In genomic region chr19:926595-927043, GRCh38 we compare ENCODE assay signal across 8 cellular contexts. TPM values are rescaled to one million over a fixed set of nuclear protein-coding genes. Genes with fewer than 3 reads are reported as not detected.
A peak's percentile ranks its signal among the peaks of the same experiment; 100 is the strongest.
DNase-seq lines count a peak whose midpoint lies in the region; ATAC-seq, FAIRE-seq and TF ChIP-seq lines count a peak whose summit lies in the region.

No MANE protein-coding gene starts in this region.

- no peak overlapping the region for H2AFZ ChIP-seq in K562 (ENCODE audit: low read depth, low read length)

- H3K4me1 Mint-ChIP-seq in stimulated activated naive B cell treated with anti-CD40 and anti-IgM and Interleukin-4, amounts not matched to agents 10 μg/mL and 1 μg/mL and 100 μg/mL, for 72 hours = peaks cover 12 to 43% of the 10 kb centered on the region in 2 donors

- TSS peak; percentile 78 for BruUV-seq in K562 (replicated peaks; lab: Mats Ljungman, UMichigan)

- H3K9me3 ChIP-seq in K562 (replicated peaks; ENCODE audit: control insufficient read depth, insufficient read depth, low read depth, low read length) = no peaks in the 10 kb centered on the region

- no peaks in the 10 kb centered on the region for H3K27me3 Mint-ChIP-seq in stimulated activated naive B cell treated with anti-CD40 and anti-IgM and Interleukin-4, amounts not matched to agents 10 μg/mL and 1 μg/mL and 100 μg/mL, for 72 hours

- H3K9me3 Mint-ChIP-seq in stimulated activated naive B cell treated with anti-CD40 and anti-IgM and Interleukin-4, amounts not matched to agents 10 μg/mL and 1 μg/mL and 100 μg/mL, for 72 hours = no peaks in the 10 kb centered on the region

- TF ChIP-seq EP300 in K562 (IDR thresholded peaks at IDR 0.05; ENCODE audit: low read length) = no peak

- no peak for TF ChIP-seq POLR2A in K562 (conservative IDR thresholded peaks at IDR 0.05)

- peak overlapping the region; percentile 95; the same call in 1 of the 2 replicates for H3K4me2 ChIP-seq in K562 (ENCODE audit: insufficient read depth, low read length)

- FAIRE-seq in K562 (lab: Jason Lieb, UNC) = no peak

- DNase-seq in DMS53 (lab: John Stamatoyannopoulos, UW) (peak; percentile 67), DMS53 treated with DMSO at 0.1 percent for 48 hours (lab: John Stamatoyannopoulos, UW; ENCODE audit: unreplicated experiment) (no peak), NOMO-1 treated with dmso at 0.1 percent for 144 hours (lab: John Stamatoyannopoulos, UW; ENCODE audit: unreplicated experiment) (peak; percentile 93), K562 (ENCODE audit: extremely low read depth in 1 of 4, low spot score in 3 of 4) (peak in 2 of 4 experiments; percentile 57 to 74), kidney epithelial cell (ENCODE audit: low read depth) (no peak), DMS153 treated with DMSO at 0.1 percent for 48 hours (lab: John Stamatoyannopoulos, UW; ENCODE audit: unreplicated experiment) (no peak)
- peak; percentile 71 for DNase-seq in stimulated activated naive B cell treated with anti-CD40 and anti-IgM and Interleukin-4, amounts not matched to agents 10 μg/mL and 1 μg/mL and 100 μg/mL, for 72 hours

- H3K27me3 ChIP-seq in K562 (ENCODE audit: control insufficient read depth in 2 of 2, insufficient read depth in 2 of 2, low read length in 2 of 2) (no peaks in the 10 kb centered on the region), kidney epithelial cell (ENCODE audit: control insufficient read depth, insufficient read depth, low read length) (no peaks in the 10 kb centered on the region)

- intact Hi-C loops in K562 (cut with micrococcal nuclease) = no loop called here

- H3K79me2 ChIP-seq in K562 (ENCODE audit: control insufficient read depth, insufficient read depth, low read length) = peaks cover 68% of the 10 kb centered on the region

- ATAC-seq in K562 (no peak), GM19328 (IDR thresholded peaks at IDR 0.05; ENCODE audit: unreplicated experiment) (no peak)
- ATAC-seq in stimulated activated naive B cell treated with anti-CD40 and anti-IgM and Interleukin-4, amounts not matched to agents 10 μg/mL and 1 μg/mL and 100 μg/mL, for 72 hours (replicated peaks) = peak; percentile 26 to 42

- peak overlapping the region; percentile 87 to 99 for H3K9ac ChIP-seq in K562 (ENCODE audit: insufficient read depth in 1 of 2, low read depth in 2 of 2, low read length in 2 of 2)

- in situ Hi-C loops in K562 (cut with MboI) = no loop called here

- peaks cover 19% of the 10 kb centered on the region in 2 donors for H3K36me3 Mint-ChIP-seq in stimulated activated naive B cell treated with anti-CD40 and anti-IgM and Interleukin-4, amounts not matched to agents 10 μg/mL and 1 μg/mL and 100 μg/mL, for 72 hours

- H4K20me1 ChIP-seq in K562 (replicated peaks; ENCODE audit: control insufficient read depth, insufficient read depth, low read length) = no peaks in the 10 kb centered on the region; the same call in 1 of the 2 replicates

- H3K4me3 ChIP-seq in K562 = peak overlapping the region; percentile 99
- H3K4me3 ChIP-seq in kidney epithelial cell (ENCODE audit: low read depth, low read length) = peak overlapping the region; percentile 96

- POLR2A ChIA-PET in K562 (lab: Yijun Ruan, JAX) = interaction anchor here (1.0 kb wide), 1 partner anchor 28 kb away, joined by 5 read pairs; no protein-coding TSS in a partner anchor

- peaks cover 5 to 68% of the 10 kb centered on the region in 2 experiments; a peak in 4 of 5 replicates for H3K4me1 ChIP-seq in K562 (replicated peaks in 1 of 2; ENCODE audit: control insufficient read depth in 2 of 2, insufficient read depth in 2 of 2, low read length in 2 of 2)

- peak overlapping the region; percentile 82 to 92 for H3K4me3 Mint-ChIP-seq in stimulated activated naive B cell treated with anti-CD40 and anti-IgM and Interleukin-4, amounts not matched to agents 10 μg/mL and 1 μg/mL and 100 μg/mL, for 72 hours

- H3K36me3 ChIP-seq in K562 (ENCODE audit: control insufficient read depth, insufficient read depth, low read length) (peaks cover 32% of the 10 kb centered on the region; the same call in 2 of the 3 replicates), kidney epithelial cell (ENCODE audit: control insufficient read depth, insufficient read depth, low read length) (no peaks in the 10 kb centered on the region)

- CTCF ChIA-PET in K562 (lab: Yijun Ruan, JAX; ENCODE audit: low intra/inter-chr PET ratio) = interaction anchor here (0.6 to 8.8 kb wide), 2 partner anchors 53 to 56 kb away, joined by 3 to 158 read pairs; partner anchors contain the start of gene WDR18

- no peaks in the 10 kb centered on the region for H3K9me1 ChIP-seq in K562 (ENCODE audit: control insufficient read depth, insufficient read depth, low read length)

- H3K27ac ChIP-seq in K562 (ENCODE audit: extremely low read depth, low read depth, low read length) = peak overlapping the region; percentile 97

- WGBS in K562 (ENCODE audit: insufficient coverage, low coverage, missing lambda C conversion rate) = under 1% methylated on average over 29 of the region's 35 CpGs

- TF ChIP-seq CTCF in K562 (IDR thresholded peaks at IDR 0.05 in 2 of 3, conservative IDR thresholded peaks at IDR 0.05 in 1 of 3; ENCODE audit: insufficient read depth in 2 of 3, low read depth in 1 of 3, low read length in 3 of 3) (no peak), kidney epithelial cell (IDR thresholded peaks at IDR 0.05; ENCODE audit: insufficient read depth, low read length, poor library complexity, severe bottlenecking) (no peak)

- peak overlapping the region; percentile 89 for H3K27ac Mint-ChIP-seq in stimulated activated naive B cell treated with anti-CD40 and anti-IgM and Interleukin-4, amounts not matched to agents 10 μg/mL and 1 μg/mL and 100 μg/mL, for 72 hours

- no peak for TF ChIP-seq RAD21 in K562 (CRISPR knock-in tag; conservative IDR thresholded peaks at IDR 0.05 in 1 of 2, IDR thresholded peaks at IDR 0.05 in 1 of 2)

RNA-seq across cellular contexts. Expression of gene ARID3A, which starts 0.8 kb away (rescaled TPM):
- 89.0 and 254 TPM in 2 replicates for total RNA-seq in K562 (2011; cell fraction: chromatin; rRNA removed; ENCODE audit: low replicate concordance)
- 180 and 206 TPM in 2 replicates for total RNA-seq in K562 (2011; cell fraction: nucleolus; rRNA removed)
- 120 and 121 TPM in 2 replicates for total RNA-seq in K562 (2011; cell fraction: nucleoplasm; rRNA removed)
- total RNA-seq in K562 (2014; rRNA removed) (55.2 and 62.0 TPM in 2 replicates), K562 (2014; rRNA removed; fragmentation: Illumina TruSeq; extraction: Trizol) (14.8 and 16.4 TPM in 2 replicates), K562 (2015; rRNA removed; fragmentation: Illumina TruSeq; extraction: Trizol) (39.0 and 41.3 TPM in 2 replicates), K562 (2021) (97.2 and 118 TPM in 2 replicates), kidney epithelial cell (24.8 and 27.4 TPM in 2 replicates)
- polyA plus RNA-seq in K562 (2011; rRNA removed) (27.9 and 44.1 TPM in 2 replicates), K562 (2014; fragmentation: Illumina TruSeq; extraction: Trizol) (31.2 and 62.4 TPM in 2 replicates), K562 (2014; fragmentation: Nextera tagmentation; extraction: Ambion mirVana) (1 to 10 TPM; 1.4 to 2.0 TPM), K562 (2014; rRNA removed) (31.0 and 46.7 TPM in 2 replicates)
- 43.2 and 88.8 TPM in 2 replicates for polyA plus RNA-seq in K562 (2011; cell fraction: cytosol; rRNA removed)
- polyA plus RNA-seq in K562 (2011; cell fraction: nucleus; rRNA removed) = 58.8 and 128 TPM in 2 replicates
- polyA plus RNA-seq in K562 (2012) = 49.0 and 52.3 TPM in 2 replicates
- polyA minus RNA-seq in K562 (2011; rRNA and poly(A)+ RNA removed) = 36.2 and 53.3 TPM in 2 replicates
- polyA minus RNA-seq in K562 (2011; cell fraction: cytosol; rRNA and poly(A)+ RNA removed) = 119 and 167 TPM in 2 replicates
- 45.8 and 47.4 TPM in 2 replicates for polyA minus RNA-seq in K562 (2011; cell fraction: nucleus; rRNA and poly(A)+ RNA removed)

RNA-seq across cellular contexts. Expression of gene KISS1R, which starts 9.5 kb away (rescaled TPM):
- 13.9 and 50.0 TPM in 2 replicates for total RNA-seq in K562 (2011; cell fraction: chromatin; rRNA removed; ENCODE audit: low replicate concordance)
- total RNA-seq in K562 (2011; cell fraction: nucleolus; rRNA removed) = 79.5 and 104 TPM in 2 replicates
- 29.6 and 30.1 TPM in 2 replicates for total RNA-seq in K562 (2011; cell fraction: nucleoplasm; rRNA removed)
- 19.3 and 26.7 TPM in 2 replicates for total RNA-seq in K562 (2014; rRNA removed)
- 0.80 and 1.1 TPM in 2 replicates for total RNA-seq in K562 (2014; rRNA removed; fragmentation: Illumina TruSeq; extraction: Trizol)
- 2.0 and 2.7 TPM in 2 replicates for total RNA-seq in K562 (2015; rRNA removed; fragmentation: Illumina TruSeq; extraction: Trizol)
- total RNA-seq in K562 (2021) = 36.2 and 39.4 TPM in 2 replicates
- 2.8 and 6.3 TPM in 2 replicates for polyA plus RNA-seq in K562 (2011; rRNA removed)
- polyA plus RNA-seq in K562 (2011; cell fraction: cytosol; rRNA removed) = 4.3 and 59.2 TPM in 2 replicates
- 36.4 and 172 TPM in 2 replicates for polyA plus RNA-seq in K562 (2011; cell fraction: nucleus; rRNA removed)
- 6.9 and 23.9 TPM in 2 replicates for polyA plus RNA-seq in K562 (2012)
- 0.37 and 2.7 TPM in 2 replicates for polyA plus RNA-seq in K562 (2014; fragmentation: Illumina TruSeq; extraction: Trizol)
- under 1 TPM; 0.55 to 0.75 TPM for polyA plus RNA-seq in K562 (2014; fragmentation: Nextera tagmentation; extraction: Ambion mirVana)
- polyA plus RNA-seq in K562 (2014; rRNA removed) = 17.3 and 26.8 TPM in 2 replicates
- polyA minus RNA-seq in K562 (2011; rRNA and poly(A)+ RNA removed) = 0.30 and 1.8 TPM in 2 replicates
- polyA minus RNA-seq in K562 (2011; cell fraction: cytosol; rRNA and poly(A)+ RNA removed) = 5.8 and 14.1 TPM in 2 replicates
- 5.8 and 22.6 TPM in 2 replicates for polyA minus RNA-seq in K562 (2011; cell fraction: nucleus; rRNA and poly(A)+ RNA removed)
- total RNA-seq in kidney epithelial cell = 0.75 TPM in 1 of 2 replicates, not detected in the other

RNA-seq across cellular contexts. Expression of gene R3HDM4, which starts 13.6 kb away (rescaled TPM):
- 66.6 and 166 TPM in 2 replicates for total RNA-seq in K562 (2011; cell fraction: chromatin; rRNA removed; ENCODE audit: low replicate concordance)
- total RNA-seq in K562 (2011; cell fraction: nucleolus; rRNA removed) = 109 and 113 TPM in 2 replicates
- 92.6 and 119 TPM in 2 replicates for total RNA-seq in K562 (2011; cell fraction: nucleoplasm; rRNA removed)
- total RNA-seq in K562 (2014; rRNA removed) (63.2 and 75.6 TPM in 2 replicates), K562 (2014; rRNA removed; fragmentation: Illumina TruSeq; extraction: Trizol) (21.4 and 26.2 TPM in 2 replicates), K562 (2015; rRNA removed; fragmentation: Illumina TruSeq; extraction: Trizol) (44.6 and 46.1 TPM in 2 replicates), K562 (2021) (133 and 138 TPM in 2 replicates), kidney epithelial cell (61.5 and 75.0 TPM in 2 replicates)
- polyA plus RNA-seq in K562 (2011; rRNA removed) (59.0 and 93.9 TPM in 2 replicates), K562 (2014; fragmentation: Illumina TruSeq; extraction: Trizol) (87.6 and 109 TPM in 2 replicates), K562 (2014; fragmentation: Nextera tagmentation; extraction: Ambion mirVana) (1 to 10 TPM; 3.2 to 5.6 TPM), K562 (2014; rRNA removed) (140 and 154 TPM in 2 replicates)
- 105 and 207 TPM in 2 replicates for polyA plus RNA-seq in K562 (2011; cell fraction: cytosol; rRNA removed)
- polyA plus RNA-seq in K562 (2011; cell fraction: nucleus; rRNA removed) = 149 and 223 TPM in 2 replicates
- 85.0 and 165 TPM in 2 replicates for polyA plus RNA-seq in K562 (2012)
- 11.6 and 16.6 TPM in 2 replicates for polyA minus RNA-seq in K562 (2011; rRNA and poly(A)+ RNA removed)
- polyA minus RNA-seq in K562 (2011; cell fraction: cytosol; rRNA and poly(A)+ RNA removed) = 30.8 and 60.9 TPM in 2 replicates
- 22.8 and 25.2 TPM in 2 replicates for polyA minus RNA-seq in K562 (2011; cell fraction: nucleus; rRNA and poly(A)+ RNA removed)

RNA-seq across cellular contexts. Expression of gene RNU6-9, which starts 33.3 kb away (rescaled TPM):
- total RNA-seq in K562 (2011; cell fraction: chromatin; rRNA removed; ENCODE audit: low replicate concordance) = not detected in 2 replicates
- total RNA-seq in K562 (2011; cell fraction: nucleolus; rRNA removed) = not detected in 2 replicates
- total RNA-seq in K562 (2011; cell fraction: nucleoplasm; rRNA removed) = not detected in 2 replicates
- not detected in 2 replicates for total RNA-seq in K562 (2014; rRNA removed)
- not detected in 2 replicates for total RNA-seq in K562 (2014; rRNA removed; fragmentation: Illumina TruSeq; extraction: Trizol)
- total RNA-seq in K562 (2015; rRNA removed; fragmentation: Illumina TruSeq; extraction: Trizol) = not detected in 2 replicates
- not detected in 2 replicates for total RNA-seq in K562 (2021)
- not detected in 2 replicates for polyA plus RNA-seq in K562 (2011; rRNA removed)
- polyA plus RNA-seq in K562 (2011; cell fraction: cytosol; rRNA removed) = not detected in 2 replicates
- not detected in 2 replicates for polyA plus RNA-seq in K562 (2011; cell fraction: nucleus; rRNA removed)
- not detected in 2 replicates for polyA plus RNA-seq in K562 (2012)
- not detected in 2 replicates for polyA plus RNA-seq in K562 (2014; fragmentation: Illumina TruSeq; extraction: Trizol)
- polyA plus RNA-seq in K562 (2014; fragmentation: Nextera tagmentation; extraction: Ambion mirVana) = not detected
- not detected in 2 replicates for polyA plus RNA-seq in K562 (2014; rRNA removed)
- polyA minus RNA-seq in K562 (2011; rRNA and poly(A)+ RNA removed) = under 0.01 TPM in 2 replicates
- polyA minus RNA-seq in K562 (2011; cell fraction: cytosol; rRNA and poly(A)+ RNA removed) = 667 TPM in 1 of 2 replicates, not detected in the other
- polyA minus RNA-seq in K562 (2011; cell fraction: nucleus; rRNA and poly(A)+ RNA removed) = under 0.01 TPM in 1 of 2 replicates, not detected in the other
- total RNA-seq in kidney epithelial cell = not detected in 2 replicates

RNA-seq across cellular contexts. Expression of gene MED16, which starts 33.6 kb away (rescaled TPM):
- 28.6 and 108 TPM in 2 replicates for total RNA-seq in K562 (2011; cell fraction: chromatin; rRNA removed; ENCODE audit: low replicate concordance)
- total RNA-seq in K562 (2011; cell fraction: nucleolus; rRNA removed) = 71.0 and 80.0 TPM in 2 replicates
- total RNA-seq in K562 (2011; cell fraction: nucleoplasm; rRNA removed) = 33.8 and 41.3 TPM in 2 replicates
- total RNA-seq in K562 (2014; rRNA removed) (15.6 and 22.1 TPM in 2 replicates), K562 (2014; rRNA removed; fragmentation: Illumina TruSeq; extraction: Trizol) (1.2 and 1.8 TPM in 2 replicates), K562 (2015; rRNA removed; fragmentation: Illumina TruSeq; extraction: Trizol) (8.6 and 9.3 TPM in 2 replicates), K562 (2021) (59.6 and 59.9 TPM in 2 replicates), kidney epithelial cell (40.1 and 41.4 TPM in 2 replicates)
- polyA plus RNA-seq in K562 (2011; rRNA removed) (10.3 and 26.2 TPM in 2 replicates), K562 (2014; fragmentation: Illumina TruSeq; extraction: Trizol) (7.1 and 20.0 TPM in 2 replicates), K562 (2014; fragmentation: Nextera tagmentation; extraction: Ambion mirVana) (1 to 10 TPM in 1 of 2 experiments, under 1 TPM in 1; 0.89 to 1.3 TPM), K562 (2014; rRNA removed) (21.2 and 30.2 TPM in 2 replicates)
- 36.6 and 87.3 TPM in 2 replicates for polyA plus RNA-seq in K562 (2011; cell fraction: cytosol; rRNA removed)
- polyA plus RNA-seq in K562 (2011; cell fraction: nucleus; rRNA removed) = 34.7 and 60.1 TPM in 2 replicates
- polyA plus RNA-seq in K562 (2012) = 34.1 and 52.5 TPM in 2 replicates
- polyA minus RNA-seq in K562 (2011; rRNA and poly(A)+ RNA removed) = 10.3 and 15.6 TPM in 2 replicates
- polyA minus RNA-seq in K562 (2011; cell fraction: cytosol; rRNA and poly(A)+ RNA removed) = 72.1 and 84.4 TPM in 2 replicates
- polyA minus RNA-seq in K562 (2011; cell fraction: nucleus; rRNA and poly(A)+ RNA removed) = 33.7 and 37.4 TPM in 2 replicates

Comparison
In these comparisons a context has a peak if more than half of its experiments do, and no peak if none do; other contexts are left out.
1. DNase-seq: peak in DMS53 (single experiment), NOMO-1 treated with dmso at 0.1 percent for 144 hours (single experiment) and stimulated activated naive B cell treated with anti-CD40 and anti-IgM and Interleukin-4, amounts not matched to agents 10 μg/mL and 1 μg/mL and 100 μg/mL, for 72 hours (single experiment); none in DMS53 treated with DMSO at 0.1 percent for 48 hours (single experiment), kidney epithelial cell (single experiment) and DMS153 treated with DMSO at 0.1 percent for 48 hours (single experiment).
2. ATAC-seq: peak in stimulated activated naive B cell treated with anti-CD40 and anti-IgM and Interleukin-4, amounts not matched to agents 10 μg/mL and 1 μg/mL and 100 μg/mL, for 72 hours (2 of 2); none in K562 (single experiment) and GM19328 (single experiment).